19 cellular contexts compared by ENCODE assay signal in the genomic region with DNA sequence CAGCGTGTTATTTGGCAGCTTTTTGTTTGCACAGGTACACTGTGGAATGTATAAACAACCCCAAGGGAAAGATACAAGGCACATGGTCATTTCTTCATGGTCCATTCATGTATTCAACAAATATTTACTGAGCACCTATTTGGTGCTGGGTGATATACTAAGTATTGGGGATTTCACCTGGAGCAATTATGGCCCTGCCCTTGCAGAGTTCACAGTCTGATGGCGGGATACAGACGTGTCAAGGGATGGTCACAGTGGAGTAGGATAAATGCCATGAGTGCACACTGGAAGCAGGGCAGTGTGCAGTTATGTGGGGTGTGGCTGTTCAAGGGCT.
"Had no signal": no experiment of that assay in that cellular context is flagged by ENCODE, and none has a peak within 500 bp of the region (broad histone marks: within the 10 kb centered on the region; RNA-seq: fewer than 3 reads in every experiment).

No MANE protein-coding gene starts in this region.

- H3K36me3 ChIP-seq: lower lobe of right lung, pancreas, right lobe of liver, thoracic aorta, tibial nerve, upper lobe of left lung had no signal

- ATAC-seq: lower lobe of right lung; natural killer cell treated with Interleukin-12 subunit alpha and Interleukin-12 subunit beta and Interleukin-15 and Interleukin-18, amount 100 ng/mL, for 72 hours; stimulated activated naive B cell treated with anti-CD40 and anti-IgM and Interleukin-4, amounts not matched to agents 10 μg/mL and 1 μg/mL and 100 μg/mL, for 72 hours had no signal

- H3K9me3 ChIP-seq: lower lobe of right lung, pancreas, right lobe of liver, thoracic aorta, tibial nerve, upper lobe of left lung had no signal

- DNase-seq: effector CD4-positive, alpha-beta T cell; immature natural killer cell; islet precursor cell; kidney glomerular epithelial cell; left ventricle myocardium superior; lower lobe of right lung; naive B cell; occipital lobe; retina; stimulated activated CD4-positive, alpha-beta T cell treated with anti-CD3 and anti-CD28 coated beads, Interleukin-15, amount 100 ng/mL, for 24 hours; stimulated activated CD4-positive, alpha-beta T cell treated with anti-CD3 and anti-CD28 coated beads, Interleukin-2, amount 100 ng/mL, for 48 hours; stimulated activated naive B cell treated with anti-CD40 and anti-IgM and Interleukin-4, amounts not matched to agents 10 μg/mL and 1 μg/mL and 100 μg/mL, for 72 hours; upper lobe of left lung had no signal

- H3K4me3 ChIP-seq: dorsolateral prefrontal cortex, lower lobe of right lung, pancreas, right lobe of liver, thoracic aorta, tibial nerve, upper lobe of left lung had no signal

- H3K27ac ChIP-seq: dorsolateral prefrontal cortex, lower lobe of right lung, pancreas, thoracic aorta, tibial nerve, upper lobe of left lung had no signal

- H3K27me3 ChIP-seq: dorsolateral prefrontal cortex, pancreas, right lobe of liver, tibial nerve, upper lobe of left lung had no signal

- H3K4me1 ChIP-seq: lower lobe of right lung, pancreas had no signal
